In genomic region chrX:65706041-65706828, GRCh38 we compare ENCODE assay signal across 8 cellular contexts. TPM values are rescaled to one million over a fixed set of nuclear protein-coding genes. Genes with fewer than 3 reads are reported as not detected.
DNase-seq lines count a peak whose midpoint lies in the region; ATAC-seq and TF ChIP-seq lines count a peak whose summit lies in the region.

No MANE protein-coding gene starts in this region.

- peaks cover 49% of the 10 kb centered on the region for H3K9me3 ChIP-seq in H9 (ENCODE audit: control insufficient read depth, low read depth, low read length)

- H3K4me1 ChIP-seq in foreskin keratinocyte = peaks cover 24% of the 10 kb centered on the region
- peaks cover 3% of the 10 kb centered on the region; the same call in 1 of the 2 replicates for H3K4me1 ChIP-seq in H9 (ENCODE audit: insufficient read depth, low read length)

- no peak overlapping the region for H4K8ac ChIP-seq in H9 (replicated peaks; ENCODE audit: insufficient read length, low read depth, low read length)

- H2AFZ ChIP-seq in H9 (ENCODE audit: low read length) = no peak overlapping the region

- H3K4me3 Mint-ChIP-seq in H9 = no peak overlapping the region

- H3K27me3 ChIP-seq in foreskin keratinocyte = no peaks in the 10 kb centered on the region
- no peaks in the 10 kb centered on the region for H3K27me3 ChIP-seq in H9 (ENCODE audit: insufficient read depth, low read length)

- H2BK5ac ChIP-seq in H9 (ENCODE audit: insufficient read length, low read length) = no peak overlapping the region

- no peak overlapping the region for H3T11ph ChIP-seq in H9 (ENCODE audit: low read length)

- no peak overlapping the region for H2BK120ac ChIP-seq in H9 (ENCODE audit: low read depth, low read length, poor library complexity, severe bottlenecking)

- H3K56ac ChIP-seq in H9 (ENCODE audit: insufficient read length, low read depth, low read length) = no peak overlapping the region

- no peak overlapping the region for H2BK15ac ChIP-seq in H9 (ENCODE audit: low read depth, low read length)

- H3K4ac ChIP-seq in H9 (ENCODE audit: low read depth, low read length) = no peak overlapping the region

- no peaks in the 10 kb centered on the region for H4K20me1 ChIP-seq in H9 (ENCODE audit: control insufficient read depth, insufficient read depth, insufficient read length)

- H3K23ac ChIP-seq in H9 (ENCODE audit: insufficient read length, low read depth, low read length) = no peak overlapping the region

- no peaks in the 10 kb centered on the region for H3K79me1 ChIP-seq in H9 (ENCODE audit: insufficient read depth, low read depth, low read length, poor library complexity, severe bottlenecking)

- no peak overlapping the region for H3K18ac ChIP-seq in H9 (ENCODE audit: insufficient read length, low read depth, low read length)

- H3K27ac ChIP-seq in foreskin keratinocyte = peak overlapping the region; percentile 77
- H3K27ac ChIP-seq in H9 (ENCODE audit: insufficient read length, low read depth, low read length) = no peak overlapping the region

- H3K27me3 Mint-ChIP-seq in H9 (ENCODE audit: low read depth) = no peaks in the 10 kb centered on the region

- H4K91ac ChIP-seq in H9 (ENCODE audit: insufficient read length, low read depth, low read length) = no peak overlapping the region

- H2AK5ac ChIP-seq in H9 (ENCODE audit: insufficient read length, low read length) = no peak overlapping the region

- no peak overlapping the region for H2BK20ac ChIP-seq in H9 (ENCODE audit: low read depth, low read length, poor library complexity, severe bottlenecking)

- H3K23me2 ChIP-seq in H9 (ENCODE audit: insufficient read length, low read depth, low read length, poor library complexity, severe bottlenecking) = no peaks in the 10 kb centered on the region

- no peak overlapping the region for H3K27ac Mint-ChIP-seq in H9

- H3K14ac ChIP-seq in H9 (ENCODE audit: insufficient read depth, low read length) = no peak overlapping the region

- peaks cover 55 to 56% of the 10 kb centered on the region in 2 experiments for H3K9me3 Mint-ChIP-seq in H9

- no CpG with 5 or more reads among the region's 5 CpGs for WGBS in H9 (ENCODE audit: extremely low coverage, insufficient read length, low lambda C conversion rate)

- H3K4me1 Mint-ChIP-seq in H9 = peaks cover 21 to 25% of the 10 kb centered on the region in 2 experiments

- H3K36me3 Mint-ChIP-seq in H9 (ENCODE audit: insufficient read depth in 1 of 3, low read depth in 3 of 3) = peaks cover 8 to 21% (median 13%) of the 10 kb centered on the region in 3 experiments; a peak in 6 of 7 replicates

- TF ChIP-seq CTCF in foreskin keratinocyte (conservative IDR thresholded peaks at IDR 0.05) (no peak), H9 (conservative IDR thresholded peaks at IDR 0.05) (no peak)

- no peak overlapping the region for H4K5ac ChIP-seq in H9 (ENCODE audit: insufficient read length, low read depth, low read length)

- H3K9ac ChIP-seq in H9 (ENCODE audit: extremely low read depth, insufficient read length, low read length) = no peak overlapping the region

- peaks cover 1% of the 10 kb centered on the region; the same call in 1 of the 2 replicates for H3K79me2 ChIP-seq in H9 (ENCODE audit: insufficient read depth, low read length)

- DNase-seq in DMS53 (lab: John Stamatoyannopoulos, UW) (peak; percentile 62), DMS53 treated with DMSO at 0.1 percent for 48 hours (lab: John Stamatoyannopoulos, UW; ENCODE audit: unreplicated experiment) (no peak), HPDE6-E6E7 (ENCODE audit: extremely low spot score) (peak; percentile 46), foreskin keratinocyte (peak; percentile 86 to 87), H9 (no peak), NCI-H1105 (lab: John Stamatoyannopoulos, UW) (no peak)
- DNase-seq in activated T-cell treated with anti-CD3 and anti-CD28 coated beads, Interleukin-2, amount 50 U/mL, for 1 hour = peak; percentile 40
- DNase-seq in stimulated activated CD4-positive, alpha-beta T cell treated with anti-CD3 and anti-CD28 coated beads, Interleukin-15, amount 100 ng/mL, for 24 hours = peak; percentile 64

- ATAC-seq in foreskin keratinocyte = peak; percentile 90

- H3K4me2 ChIP-seq in H9 (ENCODE audit: insufficient read depth, insufficient read length, low read length) = no peak overlapping the region

- no peak overlapping the region for H2BK12ac ChIP-seq in H9 (ENCODE audit: insufficient read length, low read depth, low read length)

RNA-seq across cellular contexts. Expression of gene MSN, which starts 38.8 kb away (rescaled TPM):
- 407 and 503 TPM in 2 replicates for total RNA-seq in foreskin keratinocyte
- 199 and 212 TPM in 2 replicates for polyA plus RNA-seq in foreskin keratinocyte
- total RNA-seq in H9 (2021) = 126 and 129 TPM in 2 replicates

Comparison
In these comparisons a context has a peak if more than half of its experiments do, and no peak if none do; other contexts are left out.
1. DNase-seq: peak in DMS53 (single experiment), HPDE6-E6E7 (single experiment), activated T-cell treated with anti-CD3 and anti-CD28 coated beads, Interleukin-2, amount 50 U/mL, for 1 hour (single experiment), foreskin keratinocyte (2 of 2) and stimulated activated CD4-positive, alpha-beta T cell treated with anti-CD3 and anti-CD28 coated beads, Interleukin-15, amount 100 ng/mL, for 24 hours (single experiment); none in DMS53 treated with DMSO at 0.1 percent for 48 hours (single experiment), H9 (single experiment) and NCI-H1105 (single experiment).